1 cellular context compared by ENCODE assay signal in the genomic region with DNA sequence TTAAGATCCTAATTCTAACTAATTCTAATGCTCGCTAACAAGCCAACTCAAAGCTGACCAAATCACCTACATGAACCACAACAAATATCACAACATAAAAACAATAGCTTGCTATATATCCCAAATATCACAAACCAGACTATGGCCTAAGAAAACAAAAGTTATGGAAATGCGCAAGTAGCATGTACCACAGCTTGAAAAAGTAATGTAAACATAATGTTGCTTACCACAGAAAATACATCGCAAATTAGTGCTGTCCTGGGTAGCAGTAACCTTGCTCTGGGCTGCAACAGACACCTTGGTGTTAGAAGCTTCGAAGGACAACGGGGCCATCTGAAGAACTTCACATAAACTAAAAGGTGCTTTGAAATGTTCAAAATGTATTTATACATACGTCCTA.
TF ChIP-seq lines count a peak whose summit lies in the region.

No MANE protein-coding gene starts in this region.

TF ChIP-seq in GM23338, 12 proteins besides CTCF, POLR2A, EP300 and RAD21 (continued from another document):
- TF ChIP-seq, protein P1, sequence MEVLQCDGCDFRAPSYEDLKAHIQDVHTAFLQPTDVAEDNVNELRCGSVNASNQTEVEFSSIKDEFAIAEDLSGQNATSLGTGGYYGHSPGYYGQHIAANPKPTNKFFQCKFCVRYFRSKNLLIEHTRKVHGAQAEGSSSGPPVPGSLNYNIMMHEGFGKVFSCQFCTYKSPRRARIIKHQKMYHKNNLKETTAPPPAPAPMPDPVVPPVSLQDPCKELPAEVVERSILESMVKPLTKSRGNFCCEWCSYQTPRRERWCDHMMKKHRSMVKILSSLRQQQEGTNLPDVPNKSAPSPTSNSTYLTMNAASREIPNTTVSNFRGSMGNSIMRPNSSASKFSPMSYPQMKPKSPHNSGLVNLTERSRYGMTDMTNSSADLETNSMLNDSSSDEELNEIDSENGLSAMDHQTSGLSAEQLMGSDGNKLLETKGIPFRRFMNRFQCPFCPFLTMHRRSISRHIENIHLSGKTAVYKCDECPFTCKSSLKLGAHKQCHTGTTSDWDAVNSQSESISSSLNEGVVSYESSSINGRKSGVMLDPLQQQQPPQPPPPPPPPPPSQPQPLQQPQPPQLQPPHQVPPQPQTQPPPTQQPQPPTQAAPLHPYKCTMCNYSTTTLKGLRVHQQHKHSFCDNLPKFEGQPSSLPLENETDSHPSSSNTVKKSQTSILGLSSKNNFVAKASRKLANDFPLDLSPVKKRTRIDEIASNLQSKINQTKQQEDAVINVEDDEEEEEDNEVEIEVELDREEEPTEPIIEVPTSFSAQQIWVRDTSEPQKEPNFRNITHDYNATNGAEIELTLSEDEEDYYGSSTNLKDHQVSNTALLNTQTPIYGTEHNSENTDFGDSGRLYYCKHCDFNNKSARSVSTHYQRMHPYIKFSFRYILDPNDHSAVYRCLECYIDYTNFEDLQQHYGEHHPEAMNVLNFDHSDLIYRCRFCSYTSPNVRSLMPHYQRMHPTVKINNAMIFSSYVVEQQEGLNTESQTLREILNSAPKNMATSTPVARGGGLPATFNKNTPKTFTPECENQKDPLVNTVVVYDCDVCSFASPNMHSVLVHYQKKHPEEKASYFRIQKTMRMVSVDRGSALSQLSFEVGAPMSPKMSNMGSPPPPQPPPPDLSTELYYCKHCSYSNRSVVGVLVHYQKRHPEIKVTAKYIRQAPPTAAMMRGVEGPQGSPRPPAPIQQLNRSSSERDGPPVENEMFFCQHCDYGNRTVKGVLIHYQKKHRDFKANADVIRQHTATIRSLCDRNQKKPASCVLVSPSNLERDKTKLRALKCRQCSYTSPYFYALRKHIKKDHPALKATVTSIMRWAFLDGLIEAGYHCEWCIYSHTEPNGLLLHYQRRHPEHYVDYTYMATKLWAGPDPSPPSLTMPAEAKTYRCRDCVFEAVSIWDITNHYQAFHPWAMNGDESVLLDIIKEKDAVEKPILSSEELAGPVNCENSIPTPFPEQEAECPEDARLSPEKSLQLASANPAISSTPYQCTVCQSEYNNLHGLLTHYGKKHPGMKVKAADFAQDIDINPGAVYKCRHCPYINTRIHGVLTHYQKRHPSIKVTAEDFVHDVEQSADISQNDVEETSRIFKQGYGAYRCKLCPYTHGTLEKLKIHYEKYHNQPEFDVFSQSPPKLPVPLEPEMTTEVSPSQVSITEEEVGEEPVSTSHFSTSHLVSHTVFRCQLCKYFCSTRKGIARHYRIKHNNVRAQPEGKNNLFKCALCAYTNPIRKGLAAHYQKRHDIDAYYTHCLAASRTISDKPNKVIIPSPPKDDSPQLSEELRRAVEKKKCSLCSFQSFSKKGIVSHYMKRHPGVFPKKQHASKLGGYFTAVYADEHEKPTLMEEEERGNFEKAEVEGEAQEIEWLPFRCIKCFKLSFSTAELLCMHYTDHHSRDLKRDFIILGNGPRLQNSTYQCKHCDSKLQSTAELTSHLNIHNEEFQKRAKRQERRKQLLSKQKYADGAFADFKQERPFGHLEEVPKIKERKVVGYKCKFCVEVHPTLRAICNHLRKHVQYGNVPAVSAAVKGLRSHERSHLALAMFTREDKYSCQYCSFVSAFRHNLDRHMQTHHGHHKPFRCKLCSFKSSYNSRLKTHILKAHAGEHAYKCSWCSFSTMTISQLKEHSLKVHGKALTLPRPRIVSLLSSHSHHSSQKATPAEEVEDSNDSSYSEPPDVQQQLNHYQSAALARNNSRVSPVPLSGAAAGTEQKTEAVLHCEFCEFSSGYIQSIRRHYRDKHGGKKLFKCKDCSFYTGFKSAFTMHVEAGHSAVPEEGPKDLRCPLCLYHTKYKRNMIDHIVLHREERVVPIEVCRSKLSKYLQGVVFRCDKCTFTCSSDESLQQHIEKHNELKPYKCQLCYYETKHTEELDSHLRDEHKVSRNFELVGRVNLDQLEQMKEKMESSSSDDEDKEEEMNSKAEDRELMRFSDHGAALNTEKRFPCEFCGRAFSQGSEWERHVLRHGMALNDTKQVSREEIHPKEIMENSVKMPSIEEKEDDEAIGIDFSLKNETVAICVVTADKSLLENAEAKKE (CRISPR knock-in tag; IDR thresholded peaks at IDR 0.05) = no peak
TF ChIP-seq in GM23338: peak in this region for 0.
